2 cellular contexts compared by ENCODE assay signal in the genomic region with DNA sequence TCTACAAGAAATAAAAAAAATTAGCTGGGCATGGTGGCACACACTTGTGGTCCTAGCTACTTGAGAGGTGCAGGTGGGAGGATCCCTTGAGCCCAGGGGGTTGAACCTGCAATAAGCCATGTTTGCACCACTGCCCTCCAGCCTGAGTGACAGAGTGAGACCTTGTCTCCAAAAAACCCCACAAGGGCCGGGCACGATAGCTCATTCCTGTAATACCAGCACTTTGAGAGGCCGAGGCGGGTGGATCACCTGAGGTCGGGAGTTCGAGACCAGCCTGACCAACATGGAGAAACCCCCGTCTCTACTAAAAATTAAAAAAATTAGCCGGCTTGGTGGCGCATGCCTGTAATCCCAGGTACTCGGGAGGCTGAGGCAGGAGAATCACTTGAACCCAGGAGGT. TPM values are rescaled to one million over a fixed set of nuclear protein-coding genes. Genes with fewer than 3 reads are reported as not detected.
"Had no signal": no experiment of that assay in that cellular context is flagged by ENCODE, and none has a peak within 500 bp of the region (broad histone marks: within the 10 kb centered on the region; RNA-seq: fewer than 3 reads in every experiment).

No MANE protein-coding gene starts in this region.

RNA-seq across cellular contexts. Expression of gene ANKRD53, which starts 21.5 kb away (rescaled TPM):
- polyA plus RNA-seq: keratinocyte; naive thymus-derived CD4-positive, alpha-beta T cell had no signal
